23 cellular contexts compared by ENCODE assay signal in genomic region chr22:44755418-44755817, GRCh38. TPM values are rescaled to one million over a fixed set of nuclear protein-coding genes. Genes with fewer than 3 reads are reported as not detected.
A peak's percentile ranks its signal among the peaks of the same experiment; 100 is the strongest.
DNase-seq lines count a peak whose midpoint lies in the region; ATAC-seq and TF ChIP-seq lines count a peak whose summit lies in the region.
"Had no signal": no experiment of that assay in that cellular context is flagged by ENCODE, and none has a peak within 500 bp of the region (broad histone marks: within the 10 kb centered on the region; RNA-seq: fewer than 3 reads in every experiment).

No MANE protein-coding gene starts in this region.

- H3K9me3 ChIP-seq in PC-3 (ENCODE audit: low read length) (no peaks in the 10 kb centered on the region), hepatocyte (ENCODE audit: low read depth) (no peaks in the 10 kb centered on the region), mucosa of rectum (ENCODE audit: control insufficient read depth in 2 of 2, low read length in 2 of 2) (no peaks in the 10 kb centered on the region), transverse colon (no peaks in the 10 kb centered on the region), ovary (peaks cover 0 to 6% of the 10 kb centered on the region in 2 donors), heart left ventricle (peaks cover 0 to 9% (median 0%) of the 10 kb centered on the region in 12 donors)
- H3K9me3 ChIP-seq: MG63 had no signal

- DNase-seq in PC-3: no peak
- no peak for DNase-seq in hepatocyte (ENCODE audit: low spot score)
- DNase-seq in transverse colon: no peak
- no peak for DNase-seq in stimulated activated naive CD4-positive, alpha-beta T cell treated with Interleukin-2 at 50 U/mL for 16 hours (lab: John Stamatoyannopoulos, UW)
- no peak for DNase-seq in activated naive CD4-positive, alpha-beta T cell (lab: John Stamatoyannopoulos, UW)
- DNase-seq in ovary: no peak
- no peak for DNase-seq in heart left ventricle
- DNase-seq: activated CD4-positive, alpha-beta memory T cell treated with anti-CD3 and anti-CD28 coated beads, Interleukin-2, amount 10 ng/mL, durations not matched to agents 7 days and 5 days; activated CD4-positive, CD25-positive, alpha-beta regulatory T cell; activated naive CD4-positive, alpha-beta T cell treated with Interleukin-2 at 50 U/mL for 16 hours; activated T-cell treated with anti-CD3 and anti-CD28 coated beads, Interleukin-2, amount 50 U/mL, for 1 hour; effector CD4-positive, alpha-beta T cell; glutamatergic neuron; MG63; NCI-H1436 treated with DMSO at 0.1 percent for 48 hours; NCI-H2171 treated with DMSO at 0.1 percent for 48 hours; NCI-H82; right cardiac atrium; stimulated activated naive CD4-positive, alpha-beta T cell; T-helper 2 cell had no signal

- TF ChIP-seq CTCF in PC-3 (conservative IDR thresholded peaks at IDR 0.05; ENCODE audit: low read depth, low read length): no peak
- no peak for TF ChIP-seq CTCF in hepatocyte (IDR thresholded peaks at IDR 0.05; ENCODE audit: poor library complexity)
- no peak for TF ChIP-seq CTCF in transverse colon (IDR thresholded peaks at IDR 0.05)
- TF ChIP-seq CTCF in ovary (IDR thresholded peaks at IDR 0.05): no peak
- no peak for TF ChIP-seq CTCF in heart left ventricle (IDR thresholded peaks at IDR 0.05)

- 46% methylated on average over 6 of the region's 6 CpGs for WGBS in hepatocyte (ENCODE audit: low lambda C conversion rate, missing lambda C conversion rate)
- WGBS in transverse colon (ENCODE audit: low coverage in 1 of 2), 2 donors: 21 to 40% methylated on average over 1 to 6 of the region's 6 CpGs
- 50 to 60% (median 55%) methylated on average over 6 of the region's 6 CpGs for WGBS in ovary, 3 donors
- WGBS in heart left ventricle, 4 donors: 28 to 47% (median 38%) methylated on average over 6 of the region's 6 CpGs

- peak overlapping the region; percentile 78 for H3K27ac ChIP-seq in PC-3 (ENCODE audit: low read length)
- peak overlapping the region; percentile 94 for H3K27ac ChIP-seq in hepatocyte
- peak overlapping the region; percentile 75 to 86 for H3K27ac ChIP-seq in mucosa of rectum (ENCODE audit: low read depth in 2 of 2, low read length in 2 of 2)
- peak overlapping the region; percentile 74 to 90 (median 84) for H3K27ac ChIP-seq in transverse colon
- H3K27ac ChIP-seq in ovary: no peak overlapping the region
- H3K27ac ChIP-seq in heart left ventricle: no peak overlapping the region
- H3K27ac ChIP-seq: SJSA1 had no signal

- peak overlapping the region; percentile 95 for H3K4me2 ChIP-seq in PC-3 (ENCODE audit: low read length)
- peak overlapping the region; percentile 92 for H3K4me2 ChIP-seq in hepatocyte

- CTCF ChIA-PET in PC-3 (lab: Charles Lee): no interaction called here

- H3K79me2 ChIP-seq in PC-3 (ENCODE audit: low read length): peaks cover 69% of the 10 kb centered on the region
- H3K79me2 ChIP-seq in hepatocyte: peaks cover 49% of the 10 kb centered on the region

- H3K9ac ChIP-seq in PC-3 (ENCODE audit: low read length) (peak overlapping the region; percentile 34; the same call in 1 of the 2 replicates), mucosa of rectum (ENCODE audit: low read depth in 1 of 2, low read length in 2 of 2) (peak overlapping the region; percentile 15 to 24)

- peaks cover 3% of the 10 kb centered on the region for H3F3A ChIP-seq in PC-3 (ENCODE audit: low read length, unreplicated experiment)

- peaks cover 44% of the 10 kb centered on the region for H3K4me1 ChIP-seq in PC-3 (ENCODE audit: insufficient read depth, low read length)
- H3K4me1 ChIP-seq in hepatocyte (ENCODE audit: insufficient read depth): peaks cover 48% of the 10 kb centered on the region
- peaks cover 37 to 49% of the 10 kb centered on the region in 2 donors for H3K4me1 ChIP-seq in mucosa of rectum (ENCODE audit: control insufficient read depth in 2 of 2, insufficient read depth in 2 of 2, low read length in 2 of 2)
- H3K4me1 ChIP-seq in transverse colon: peaks cover 0 to 66% (median 42%) of the 10 kb centered on the region in 4 donors
- H3K4me1 ChIP-seq in ovary (ENCODE audit: insufficient read depth): no peaks in the 10 kb centered on the region
- H3K4me1 ChIP-seq in heart left ventricle: peaks cover 0 to 9% (median 0%) of the 10 kb centered on the region in 12 donors

- no peaks in the 10 kb centered on the region for H3K9me2 ChIP-seq in PC-3 (replicated peaks; ENCODE audit: low read length)
- H3K9me2 ChIP-seq in hepatocyte (replicated peaks; ENCODE audit: insufficient read depth): no peaks in the 10 kb centered on the region

- H3K4me3 ChIP-seq in PC-3 (ENCODE audit: low read length) (peak overlapping the region; percentile 61), hepatocyte (no peak overlapping the region), mucosa of rectum (ENCODE audit: low read length in 2 of 2) (peak overlapping the region; percentile 39 to 57), transverse colon (peak overlapping the region in 1 of 4 donors; percentile 13), ovary (no peak overlapping the region), heart left ventricle (no peak overlapping the region)
- H3K4me3 ChIP-seq: MG63, SJSA1 had no signal

- POLR2A ChIA-PET in PC-3 (lab: Charles Lee; ENCODE audit: unreplicated experiment): no interaction called here

- in situ Hi-C loops in transverse colon (cut with MboI; ENCODE audit: low pct_ligation_motif_present in 1 of 4, low pct_unique_long_range_greater_than_20kb in 1 of 4, low sequenced_read_pairs in 3 of 4): no loop called here

- no peaks in the 10 kb centered on the region for H3K36me3 ChIP-seq in PC-3 (ENCODE audit: low read depth, low read length)
- H3K36me3 ChIP-seq in hepatocyte (replicated peaks; ENCODE audit: insufficient read depth, low read depth): no peaks in the 10 kb centered on the region
- H3K36me3 ChIP-seq in mucosa of rectum (ENCODE audit: control insufficient read depth in 2 of 2, insufficient read depth in 2 of 2, low read length in 2 of 2): no peaks in the 10 kb centered on the region
- no peaks in the 10 kb centered on the region for H3K36me3 ChIP-seq in transverse colon
- no peaks in the 10 kb centered on the region for H3K36me3 ChIP-seq in ovary
- no peaks in the 10 kb centered on the region for H3K36me3 ChIP-seq in heart left ventricle
- H3K36me3 ChIP-seq: MG63, SJSA1 had no signal

- no peaks in the 10 kb centered on the region for H3K27me3 ChIP-seq in PC-3 (ENCODE audit: low read length)
- no peaks in the 10 kb centered on the region for H3K27me3 ChIP-seq in hepatocyte
- H3K27me3 ChIP-seq in mucosa of rectum (ENCODE audit: control insufficient read depth in 2 of 2, insufficient read depth in 2 of 2, low read length in 2 of 2): peaks cover 0 to 2% of the 10 kb centered on the region in 2 donors
- peaks cover 47% of the 10 kb centered on the region for H3K27me3 ChIP-seq in transverse colon
- no peaks in the 10 kb centered on the region for H3K27me3 ChIP-seq in ovary
- peaks cover 11 to 57% (median 43%) of the 10 kb centered on the region in 9 donors for H3K27me3 ChIP-seq in heart left ventricle
- H3K27me3 ChIP-seq: MG63, SJSA1 had no signal

- TF ChIP-seq POLR2A in transverse colon (IDR thresholded peaks at IDR 0.05) (no peak), ovary (IDR thresholded peaks at IDR 0.05) (no peak), heart left ventricle (IDR thresholded peaks at IDR 0.05) (no peak)

- ATAC-seq in PC-3: peak; percentile 39
- ATAC-seq in heart left ventricle: no peak
- ATAC-seq: right cardiac atrium had no signal

- intact Hi-C loops in PC-3 (cut with micrococcal nuclease) (no loop called here), transverse colon (cut with DNase I; ENCODE audit: low total_unique reads) (no loop called here), ovary (cut with DNase I) (no loop called here), heart left ventricle (cut with DNase I) (no loop called here)

- BruUV-seq in PC-3 (replicated peaks; lab: Mats Ljungman, UMichigan): no TSS peak

- H2AFZ ChIP-seq in PC-3 (ENCODE audit: low read length): peak overlapping the region; percentile 18; the same call in 1 of the 2 replicates
- H2AFZ ChIP-seq in hepatocyte: no peak overlapping the region

- TF ChIP-seq EP300 in transverse colon (IDR thresholded peaks at IDR 0.05; ENCODE audit: low read depth) (no peak), ovary (IDR thresholded peaks at IDR 0.05) (no peak)

- peaks cover 3% of the 10 kb centered on the region; the same call in 1 of the 2 replicates for H4K20me1 ChIP-seq in PC-3 (ENCODE audit: low read length)
- no peaks in the 10 kb centered on the region for H4K20me1 ChIP-seq in hepatocyte (ENCODE audit: insufficient read depth, poor library complexity, severe bottlenecking)

RNA-seq across cellular contexts. Expression of gene ARHGAP8, which starts 3.0 kb away (rescaled TPM):
- total RNA-seq in PC-3 (2014; rRNA removed) (29.4 and 30.9 TPM in 2 replicates), hepatocyte (24.0 and 25.2 TPM in 2 replicates), transverse colon (10 to 100 TPM; 28.6 to 51.5 (median 31.5) TPM), ovary (10 to 100 TPM in 1 of 7 donors, 1 to 10 TPM in 5, under 1 TPM in 1; 0.45 to 23.8 (median 2.7) TPM), heart left ventricle (1 to 10 TPM in 1 of 9 donors, under 1 TPM in 2, not detected in 6; 0.17 to 1.3 (median 0.28) TPM)
- polyA plus RNA-seq in hepatocyte (50.4 and 62.8 TPM in 2 replicates), ovary (1 to 10 TPM in 1 of 2 donors, under 1 TPM in 1; 0.94 to 2.1 TPM), heart left ventricle (under 1 TPM in 1 of 2 donors, not detected in 1; 0.08 TPM)
- total RNA-seq: H4, SJSA1 had no signal

RNA-seq across cellular contexts. Expression of gene PRR5, which starts 53.4 kb away (rescaled TPM):
- total RNA-seq in PC-3 (2014; rRNA removed) (14.5 and 21.8 TPM in 2 replicates), hepatocyte (44.2 and 65.1 TPM in 2 replicates), transverse colon (10 to 100 TPM; 17.7 to 68.3 (median 22.2) TPM), ovary (10 to 100 TPM in 6 of 7 donors, 1 to 10 TPM in 1; 6.7 to 21.1 (median 16.8) TPM), heart left ventricle (1 to 10 TPM; 1.6 to 9.5 (median 2.2) TPM)
- polyA plus RNA-seq in hepatocyte (84.9 and 91.2 TPM in 2 replicates), ovary (10 to 100 TPM in 1 of 2 donors, 1 to 10 TPM in 1; 4.0 to 17.3 TPM), heart left ventricle (1 to 10 TPM; 2.0 to 2.2 TPM)

Comparison
In these comparisons a context has a peak if more than half of its experiments do, and no peak if none do; other contexts are left out.
1. H3K27ac ChIP-seq: peak in PC-3 (single experiment), hepatocyte (single experiment), mucosa of rectum (2 of 2) and transverse colon (4 of 4); none in ovary (0 of 2) and heart left ventricle (0 of 12).
2. H3K4me3 ChIP-seq: peak in PC-3 (single experiment) and mucosa of rectum (2 of 2); none in hepatocyte (single experiment), ovary (single experiment) and heart left ventricle (0 of 12).